Comparison of ENCODE assay signal across 1 cellular context in genomic region chr13:19601749-19602725, GRCh38.
TF ChIP-seq lines count a peak whose summit lies in the region.

No MANE protein-coding gene starts in this region.

TF ChIP-seq in A549, 52 proteins besides CTCF, POLR2A, EP300 and RAD21 (continued from another document):
- peak; percentile 14; the same call in 1 of the 3 replicates for TF ChIP-seq BCL3 (IDR thresholded peaks at IDR 0.05)
- TF ChIP-seq NPAS2 (CRISPR knock-in tag; IDR thresholded peaks at IDR 0.05; ENCODE audit: borderline replicate concordance), result no peak
